Comparison of ENCODE assay signal across 7 cellular contexts in genomic region chr4:40283968-40284367, GRCh38. TPM values are rescaled to one million over a fixed set of nuclear protein-coding genes. Genes with fewer than 3 reads are reported as not detected.
DNase-seq lines count a peak whose midpoint lies in the region; ATAC-seq and TF ChIP-seq lines count a peak whose summit lies in the region.

No MANE protein-coding gene starts in this region.

- H3K36me3 ChIP-seq in BE2C, result no peaks in the 10 kb centered on the region

- peaks cover 11 to 24% of the 10 kb centered on the region in 2 donors for H3K9me3 Mint-ChIP-seq in stimulated activated naive CD8-positive, alpha-beta T cell treated with anti-CD3 and anti-CD28 coated beads, Interleukin-15, amount 100 ng/mL, for 72 hours

- H3K9me3 ChIP-seq in BE2C, result no peaks in the 10 kb centered on the region

- peak overlapping the region; percentile 94 to 97 for H3K27ac Mint-ChIP-seq in stimulated activated naive CD8-positive, alpha-beta T cell treated with anti-CD3 and anti-CD28 coated beads, Interleukin-15, amount 100 ng/mL, for 72 hours

- no peaks in the 10 kb centered on the region for H3K27me3 Mint-ChIP-seq in stimulated activated naive CD8-positive, alpha-beta T cell treated with anti-CD3 and anti-CD28 coated beads, Interleukin-15, amount 100 ng/mL, for 72 hours

- H3K4me3 ChIP-seq in BE2C (ENCODE audit: low read depth, low read length), result no peak overlapping the region

- peak overlapping the region; percentile 49 to 65 for H3K4me3 Mint-ChIP-seq in stimulated activated naive CD8-positive, alpha-beta T cell treated with anti-CD3 and anti-CD28 coated beads, Interleukin-15, amount 100 ng/mL, for 72 hours

- no peaks in the 10 kb centered on the region for H3K27me3 ChIP-seq in BE2C

- H3K4me1 Mint-ChIP-seq in stimulated activated naive CD8-positive, alpha-beta T cell treated with anti-CD3 and anti-CD28 coated beads, Interleukin-15, amount 100 ng/mL, for 72 hours, result peaks cover 83% of the 10 kb centered on the region

- DNase-seq in MV-4-11 (lab: John Stamatoyannopoulos, UW) (peak; percentile 39), kidney tubule cell (ENCODE audit: low spot score) (peak; percentile 94), BE2C (no peak), NCI-H1417 (lab: John Stamatoyannopoulos, UW) (no peak)
- DNase-seq in activated CD8-positive, alpha-beta memory T cell treated with anti-CD3 and anti-CD28 coated beads, Interleukin-2, amount 50 U/mL, for 1 hour (ENCODE audit: extremely low read depth), result peak; percentile 87
- DNase-seq in stimulated activated naive CD8-positive, alpha-beta T cell treated with anti-CD3 and anti-CD28 coated beads, Interleukin-15, amount 100 ng/mL, for 72 hours, result peak; percentile 73 to 89

- TF ChIP-seq CTCF in BE2C (IDR thresholded peaks at IDR 0.05; ENCODE audit: low read depth, low read length), result no peak

- peak; percentile 98 for ATAC-seq in stimulated activated naive CD8-positive, alpha-beta T cell treated with anti-CD3 and anti-CD28 coated beads, Interleukin-15, amount 100 ng/mL, for 72 hours
- no peak for ATAC-seq in HG03439 (IDR thresholded peaks at IDR 0.05; ENCODE audit: unreplicated experiment)

- H3K4me1 ChIP-seq in BE2C, result no peaks in the 10 kb centered on the region

RNA-seq across cellular contexts. Expression of gene CHRNA9, which starts 51.2 kb away (rescaled TPM):
- not detected for polyA plus RNA-seq in BE2C (2012; ENCODE audit: insufficient read depth, insufficient read length, low read depth)

Comparison
In these comparisons a context has a peak if more than half of its experiments do, and no peak if none do; other contexts are left out.
1. DNase-seq: peak in MV-4-11 (single experiment), activated CD8-positive, alpha-beta memory T cell treated with anti-CD3 and anti-CD28 coated beads, Interleukin-2, amount 50 U/mL, for 1 hour (single experiment), kidney tubule cell (single experiment) and stimulated activated naive CD8-positive, alpha-beta T cell treated with anti-CD3 and anti-CD28 coated beads, Interleukin-15, amount 100 ng/mL, for 72 hours (2 of 2); none in BE2C (single experiment) and NCI-H1417 (0 of 3).